In the genomic region with DNA sequence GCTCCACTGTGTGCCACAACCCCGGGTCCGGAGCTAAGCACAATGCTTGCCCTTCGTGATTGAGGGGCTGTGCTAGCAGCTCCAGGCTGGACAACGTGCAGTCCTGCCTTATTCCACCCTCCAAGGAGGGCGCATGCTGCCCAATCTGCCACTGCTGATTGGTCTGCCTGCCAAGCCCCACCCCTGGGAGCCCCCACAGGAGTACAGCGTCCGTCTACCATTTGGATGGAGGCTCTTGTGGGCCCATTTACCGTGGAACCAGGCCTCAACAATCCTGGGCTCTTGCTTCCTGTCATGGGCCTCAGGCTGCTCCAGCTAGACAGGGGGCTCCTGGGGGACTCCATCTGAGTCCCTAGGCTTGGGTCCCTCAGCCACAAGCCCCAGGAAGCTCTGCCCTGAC, we compare ENCODE assay signal across 12 cellular contexts.
DNase-seq lines count a peak whose midpoint lies in the region; ATAC-seq and TF ChIP-seq lines count a peak whose summit lies in the region.
"Had no signal": no experiment of that assay in that cellular context is flagged by ENCODE, and none has a peak within 500 bp of the region (broad histone marks: within the 10 kb centered on the region; RNA-seq: fewer than 3 reads in every experiment).

No MANE protein-coding gene starts in this region.

- no peak overlapping the region for H3K27ac Mint-ChIP-seq in H9
- H3K27ac Mint-ChIP-seq: CD4-positive, alpha-beta T cell; HFFc6 had no signal

- H4K8ac ChIP-seq in H9 (replicated peaks; ENCODE audit: insufficient read length, low read depth, low read length), result no peak overlapping the region

- H3K9me3 Mint-ChIP-seq in H9, result peaks cover 5 to 6% of the 10 kb centered on the region in 2 experiments

- no peaks in the 10 kb centered on the region for H3K27me3 ChIP-seq in H7 (ENCODE audit: control insufficient read depth, insufficient read depth, low read length)
- no peaks in the 10 kb centered on the region for H3K27me3 ChIP-seq in H9 (ENCODE audit: insufficient read depth, low read length)
- H3K27me3 ChIP-seq in adrenal gland, result no peaks in the 10 kb centered on the region

- no peak overlapping the region for H3K14ac ChIP-seq in H9 (ENCODE audit: insufficient read depth, low read length)

- no peak overlapping the region for H3K18ac ChIP-seq in H9 (ENCODE audit: insufficient read length, low read depth, low read length)

- no peak overlapping the region for H2BK120ac ChIP-seq in H9 (ENCODE audit: low read depth, low read length, poor library complexity, severe bottlenecking)

- H2BK5ac ChIP-seq in H9 (ENCODE audit: insufficient read length, low read length), result no peak overlapping the region

- no peak overlapping the region for H3K4me3 ChIP-seq in H7 (ENCODE audit: insufficient read depth, low read depth, low read length)
- no peak overlapping the region for H3K4me3 ChIP-seq in adrenal gland

- peaks cover 0 to 6% of the 10 kb centered on the region in 2 experiments; a peak in 1 of 4 replicates for H3K4me1 Mint-ChIP-seq in H9

- H2AK5ac ChIP-seq in H9 (ENCODE audit: insufficient read length, low read length), result no peak overlapping the region

- no peak overlapping the region for H3K4me2 ChIP-seq in H9 (ENCODE audit: insufficient read depth, insufficient read length, low read length)

- no peak overlapping the region for H3K4me3 Mint-ChIP-seq in H9
- H3K4me3 Mint-ChIP-seq: CD4-positive, alpha-beta T cell; HFFc6 had no signal

- no peak overlapping the region for H2BK20ac ChIP-seq in H9 (ENCODE audit: low read depth, low read length, poor library complexity, severe bottlenecking)

- H3K23me2 ChIP-seq in H9 (ENCODE audit: insufficient read length, low read depth, low read length, poor library complexity, severe bottlenecking), result no peaks in the 10 kb centered on the region

- H2BK15ac ChIP-seq in H9 (ENCODE audit: low read depth, low read length), result no peak overlapping the region

- no peak overlapping the region for H3K4ac ChIP-seq in H9 (ENCODE audit: low read depth, low read length)

- H3T11ph ChIP-seq in H9 (ENCODE audit: low read length), result no peak overlapping the region

- H3K79me1 ChIP-seq in H9 (ENCODE audit: insufficient read depth, low read depth, low read length, poor library complexity, severe bottlenecking), result no peaks in the 10 kb centered on the region

- H4K91ac ChIP-seq in H9 (ENCODE audit: insufficient read length, low read depth, low read length), result no peak overlapping the region

- no peaks in the 10 kb centered on the region for H3K4me1 ChIP-seq in H9 (ENCODE audit: insufficient read depth, low read length)
- no peaks in the 10 kb centered on the region for H3K4me1 ChIP-seq in adrenal gland (replicated peaks in 1 of 2)
- H3K4me1 ChIP-seq: Caco-2 had no signal

- intact Hi-C loops in posterior vena cava (cut with DNase I), result no loop called here
- intact Hi-C loops in adrenal gland (cut with DNase I), result no loop called here

- no peak overlapping the region for H4K5ac ChIP-seq in H9 (ENCODE audit: insufficient read length, low read depth, low read length)

- H3K9me3 ChIP-seq in H9 (ENCODE audit: control insufficient read depth, low read depth, low read length) (no peaks in the 10 kb centered on the region), adrenal gland (replicated peaks in 1 of 3) (peaks cover 0 to 3% (median 0%) of the 10 kb centered on the region in 3 donors)

- H3K23ac ChIP-seq in H9 (ENCODE audit: insufficient read length, low read depth, low read length), result no peak overlapping the region

- H2BK12ac ChIP-seq in H9 (ENCODE audit: insufficient read length, low read depth, low read length), result no peak overlapping the region

- H3K36me3 ChIP-seq in H7 (replicated peaks; ENCODE audit: control insufficient read depth, insufficient read depth, low read length), result no peaks in the 10 kb centered on the region
- no peaks in the 10 kb centered on the region for H3K36me3 ChIP-seq in adrenal gland (replicated peaks in 1 of 2)

- peaks cover 0 to 5% (median 4%) of the 10 kb centered on the region in 3 experiments; a peak in 6 of 7 replicates for H3K36me3 Mint-ChIP-seq in H9 (ENCODE audit: insufficient read depth in 1 of 3, low read depth in 3 of 3)

- H3K27me3 Mint-ChIP-seq in H9 (ENCODE audit: low read depth), result no peaks in the 10 kb centered on the region
- H3K27me3 Mint-ChIP-seq: CD4-positive, alpha-beta T cell had no signal

- H2AFZ ChIP-seq in H9 (ENCODE audit: low read length), result no peak overlapping the region

- DNase-seq in H7, result peak; percentile 51
- DNase-seq in H9, result peak; percentile 26
- peak; percentile 35 for DNase-seq in islet precursor cell
- peak; percentile 51 for DNase-seq in posterior vena cava (ENCODE audit: low spot score)
- DNase-seq in adrenal gland, result no peak
- DNase-seq: ACHN; Caco-2; CD4-positive, alpha-beta T cell; HFFc6 had no signal

- H4K20me1 ChIP-seq in H9 (ENCODE audit: control insufficient read depth, insufficient read depth, insufficient read length), result no peaks in the 10 kb centered on the region

- TF ChIP-seq CTCF in H9 (conservative IDR thresholded peaks at IDR 0.05) (no peak), adrenal gland (IDR thresholded peaks at IDR 0.05) (no peak)

- no peak overlapping the region for H3K9ac ChIP-seq in H9 (ENCODE audit: extremely low read depth, insufficient read length, low read length)

- no peak for ATAC-seq in HG03135 (IDR thresholded peaks at IDR 0.05; ENCODE audit: unreplicated experiment)
- ATAC-seq: HCT116 had no signal

- no CpG with 5 or more reads among the region's 8 CpGs for WGBS in H9 (ENCODE audit: extremely low coverage, insufficient read length, low lambda C conversion rate)
- WGBS in adrenal gland, 4 donors, result 80 to 88% (median 83%) methylated on average over 1 to 8 of the region's 8 CpGs

- no peak overlapping the region for H3K27ac ChIP-seq in H9 (ENCODE audit: insufficient read length, low read depth, low read length)
- H3K27ac ChIP-seq in adrenal gland, result no peak overlapping the region
- H3K27ac ChIP-seq: C4-2B had no signal

- H3K79me2 ChIP-seq in H9 (ENCODE audit: insufficient read depth, low read length), result no peaks in the 10 kb centered on the region

- H3K56ac ChIP-seq in H9 (ENCODE audit: insufficient read length, low read depth, low read length), result no peak overlapping the region

- TF ChIP-seq POLR2A in adrenal gland (IDR thresholded peaks at IDR 0.05), result no peak

Comparison
In these comparisons a context has a peak if more than half of its experiments do, and no peak if none do; other contexts are left out.
1. DNase-seq: peak in H7 (single experiment), H9 (single experiment), islet precursor cell (single experiment) and posterior vena cava (single experiment); none in adrenal gland (0 of 7).